In the genomic region with DNA sequence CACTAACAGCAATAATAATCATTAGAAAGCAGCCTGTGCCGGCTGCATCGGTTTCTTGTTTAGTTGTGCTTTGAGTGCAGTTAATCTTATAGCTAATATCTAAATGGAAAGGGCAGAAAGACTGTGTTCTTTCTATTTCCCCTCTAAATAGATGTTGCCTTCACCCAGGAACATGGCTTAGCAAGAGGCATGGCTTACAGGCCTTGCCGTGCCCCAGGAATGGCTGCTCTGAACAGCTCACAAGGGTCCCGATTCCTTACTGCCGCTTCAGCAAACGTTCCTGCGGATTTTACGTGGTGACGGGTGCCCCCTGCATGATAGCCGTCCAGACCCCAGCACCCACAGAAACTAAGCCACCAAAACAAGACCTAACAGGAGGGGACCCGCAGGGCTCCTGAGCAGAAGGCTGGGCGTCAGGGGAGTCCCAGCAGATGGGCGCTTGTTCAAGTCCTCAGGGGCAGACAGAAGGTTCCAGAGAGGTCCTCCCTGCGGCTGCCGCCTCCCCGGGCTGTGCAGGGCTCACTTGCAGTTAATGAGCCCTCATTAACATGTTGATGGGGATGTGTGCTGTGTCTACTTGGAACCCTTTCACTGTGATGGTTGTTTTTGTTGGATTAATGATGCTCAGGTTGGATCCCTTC, we compare ENCODE assay signal across 21 cellular contexts. TPM values are rescaled to one million over a fixed set of nuclear protein-coding genes. Genes with fewer than 3 reads are reported as not detected.
"Had no signal": no experiment of that assay in that cellular context is flagged by ENCODE, and none has a peak within 500 bp of the region (broad histone marks: within the 10 kb centered on the region; RNA-seq: fewer than 3 reads in every experiment).

No MANE protein-coding gene starts in this region.

- H3K27me3 ChIP-seq: ovary had no signal

- ATAC-seq: esophagus mucosa; heart right ventricle; left lobe of liver; naive thymus-derived CD4-positive, alpha-beta T cell; right cardiac atrium had no signal

- H3K27ac Mint-ChIP-seq: naive thymus-derived CD4-positive, alpha-beta T cell; nephron progenitor cell; progenitor cell of endocrine pancreas had no signal

- H3K4me1 ChIP-seq: heart right ventricle had no signal

- H3K36me3 ChIP-seq: heart right ventricle, ovary had no signal

- DNase-seq: effector memory CD4-positive, alpha-beta T cell; heart right ventricle; hypothalamus; mammary epithelial cell; naive thymus-derived CD4-positive, alpha-beta T cell; nephron progenitor cell; ovary; right cardiac atrium; small intestine; stimulated activated CD4-positive, alpha-beta T cell treated with anti-CD3 and anti-CD28 coated beads, Interleukin-12 subunit alpha, Interleukin-12 subunit beta, amount 100 ng/mL, for 4 hours; stimulated activated naive CD4-positive, alpha-beta T cell treated with Interleukin-2 at 50 U/mL for 16 hours; trophoblast cell had no signal

- H3K4me3 Mint-ChIP-seq: naive thymus-derived CD4-positive, alpha-beta T cell; nephron progenitor cell had no signal

- H3K9me3 ChIP-seq: ovary had no signal

- H3K4me3 ChIP-seq: heart right ventricle, ovary had no signal

- H3K27ac ChIP-seq: heart right ventricle, ovary had no signal

RNA-seq across cellular contexts. Expression of a gene that starts 52.5 kb away (rescaled TPM):
- total RNA-seq: esophagus mucosa; fibroblast of lung; frontal cortex; glomerular endothelial cell; heart right ventricle; lower leg skin; mammary epithelial cell; mononuclear cell; naive thymus-derived CD4-positive, alpha-beta T cell; ovary; progenitor cell of endocrine pancreas; right cardiac atrium; urinary bladder had no signal
- polyA plus RNA-seq: fibroblast of lung, heart right ventricle, mammary epithelial cell, ovary, right cardiac atrium, urinary bladder had no signal
